ENCODE assay signal across 8 cellular contexts in genomic region chr12:14403293-14403692, GRCh38. TPM values are rescaled to one million over a fixed set of nuclear protein-coding genes. Genes with fewer than 3 reads are reported as not detected.
A peak's percentile ranks its signal among the peaks of the same experiment; 100 is the strongest.
DNase-seq lines count a peak whose midpoint lies in the region; ATAC-seq and TF ChIP-seq lines count a peak whose summit lies in the region.

No MANE protein-coding gene starts in this region.

- H3K36me3 ChIP-seq in SK-N-SH (replicated peaks in 1 of 2; ENCODE audit: control insufficient read depth in 1 of 2, insufficient read depth in 2 of 2, low read length in 1 of 2) (peaks cover 0 to 17% of the 10 kb centered on the region in 2 experiments), iPS-20b (ENCODE audit: insufficient read depth, low read depth, low read length) (no peaks in the 10 kb centered on the region), tibial artery (no peaks in the 10 kb centered on the region)

- TF ChIP-seq RAD21 in SK-N-SH (IDR thresholded peaks at IDR 0.05; ENCODE audit: low read length) = no peak

- ATAC-seq in GM19035 (IDR thresholded peaks at IDR 0.05; ENCODE audit: unreplicated experiment) = no peak
- ATAC-seq in GM18861 (IDR thresholded peaks at IDR 0.05; ENCODE audit: unreplicated experiment) = no peak

- 8% methylated on average over 1 of the region's 1 CpG for WGBS in SK-N-SH (ENCODE audit: low lambda C conversion rate)

- intact Hi-C loops in tibial artery (cut with DNase I; ENCODE audit: low total_unique reads) = no loop called here

- no peaks in the 10 kb centered on the region for H3K9me3 Mint-ChIP-seq in activated naive CD4-positive, alpha-beta T cell treated with anti-CD3 and anti-CD28 coated beads, Interleukin-2, amount 50 U/mL, for 24 hours

- CTCF ChIA-PET in SK-N-SH (lab: Yijun Ruan, JAX) = interaction anchor here (1.8 kb wide), 1 partner anchor 13 kb away, joined by 4 read pairs; no protein-coding TSS in a partner anchor

- H3K27me3 ChIP-seq in SK-N-SH (ENCODE audit: insufficient read depth) (no peaks in the 10 kb centered on the region), iPS-20b (ENCODE audit: insufficient read depth, low read length) (no peaks in the 10 kb centered on the region), tibial artery (no peaks in the 10 kb centered on the region)

- DNase-seq in activated naive CD4-positive, alpha-beta T cell treated with Interleukin-2 at 50 U/mL for 16 hours = no peak
- DNase-seq in SK-N-SH (no peak), tibial artery (no peak)
- DNase-seq in stimulated activated CD4-positive, alpha-beta T cell treated with anti-CD3 and anti-CD28 coated beads, Interleukin-12 subunit alpha, Interleukin-12 subunit beta, amount 100 ng/mL, for 4 hours = no peak

- peak overlapping the region; percentile 91 for H3K27ac Mint-ChIP-seq in activated naive CD4-positive, alpha-beta T cell treated with anti-CD3 and anti-CD28 coated beads, Interleukin-2, amount 50 U/mL, for 24 hours

- TF ChIP-seq CTCF in SK-N-SH (IDR thresholded peaks at IDR 0.05) (no peak), tibial artery (IDR thresholded peaks at IDR 0.05) (no peak)

- H3K9me2 ChIP-seq in SK-N-SH = no peaks in the 10 kb centered on the region

- H3K27me3 Mint-ChIP-seq in activated naive CD4-positive, alpha-beta T cell treated with anti-CD3 and anti-CD28 coated beads, Interleukin-2, amount 50 U/mL, for 24 hours = no peaks in the 10 kb centered on the region

- H4K20me1 ChIP-seq in SK-N-SH (ENCODE audit: insufficient read depth) = no peaks in the 10 kb centered on the region

- peaks cover 84% of the 10 kb centered on the region for H3K4me1 Mint-ChIP-seq in activated naive CD4-positive, alpha-beta T cell treated with anti-CD3 and anti-CD28 coated beads, Interleukin-2, amount 50 U/mL, for 24 hours

- H3K27ac ChIP-seq in SK-N-SH (ENCODE audit: low read depth in 2 of 2, low read length in 1 of 2) = peak overlapping the region; percentile 43 to 79
- H3K27ac ChIP-seq in iPS-20b (ENCODE audit: low read length) = no peak overlapping the region
- H3K27ac ChIP-seq in tibial artery = peak overlapping the region; percentile 19 to 49

- H3K4me1 ChIP-seq in SK-N-SH (ENCODE audit: control insufficient read depth in 1 of 2, insufficient read depth in 2 of 2, low read depth in 1 of 2, low read length in 1 of 2) (peaks cover 10 to 15% of the 10 kb centered on the region in 2 experiments; a peak in 2 of 4 replicates), iPS-20b (ENCODE audit: insufficient read depth, low read length) (peaks cover 30% of the 10 kb centered on the region; the same call in 1 of the 2 replicates), tibial artery (peaks cover 0 to 36% (median 10%) of the 10 kb centered on the region in 4 donors)

- POLR2A ChIA-PET in SK-N-SH (lab: Yijun Ruan, JAX) = no interaction called here

- H3K4me3 Mint-ChIP-seq in activated naive CD4-positive, alpha-beta T cell treated with anti-CD3 and anti-CD28 coated beads, Interleukin-2, amount 50 U/mL, for 24 hours = peak overlapping the region; percentile 68

- H2AFZ ChIP-seq in SK-N-SH (ENCODE audit: low read depth) = no peak overlapping the region

- H3K9me3 ChIP-seq in SK-N-SH (peaks cover 24% of the 10 kb centered on the region), iPS-20b (ENCODE audit: insufficient read depth, low read depth, low read length) (no peaks in the 10 kb centered on the region), tibial artery (peaks cover 4 to 22% (median 11%) of the 10 kb centered on the region in 3 donors)

- H3K4me3 ChIP-seq in SK-N-SH (ENCODE audit: low read depth in 2 of 2, low read length in 1 of 2) (no peak overlapping the region), iPS-20b (ENCODE audit: low read length) (0 out of 2 replicates have a peak overlapping the region, but pooled peaks have one; percentile 1), tibial artery (no peak overlapping the region)

- no peak for TF ChIP-seq EP300 in SK-N-SH (IDR thresholded peaks at IDR 0.05; ENCODE audit: borderline replicate concordance in 1 of 2, low read depth in 1 of 2, low read length in 1 of 2)

- peaks cover 13% of the 10 kb centered on the region for H3K36me3 Mint-ChIP-seq in activated naive CD4-positive, alpha-beta T cell treated with anti-CD3 and anti-CD28 coated beads, Interleukin-2, amount 50 U/mL, for 24 hours

- peaks cover 87% of the 10 kb centered on the region for H3K79me2 ChIP-seq in SK-N-SH (ENCODE audit: insufficient read depth)

- peaks cover 10% of the 10 kb centered on the region for H3F3A ChIP-seq in SK-N-SH (replicated peaks; ENCODE audit: insufficient read depth)

- H3K9ac ChIP-seq in SK-N-SH (peak overlapping the region; percentile 3; the same call in 1 of the 2 replicates), iPS-20b (ENCODE audit: low read depth, low read length) (no peak overlapping the region)

- 0 out of 2 replicates have a peak overlapping the region, but pooled peaks have one; percentile 32 for H3K4me2 ChIP-seq in SK-N-SH

TF ChIP-seq in SK-N-SH, 30 proteins besides CTCF, POLR2A, EP300 and RAD21 (continues in another document):
- TF ChIP-seq JUND (IDR thresholded peaks at IDR 0.05) = no peak
- no peak for TF ChIP-seq REST (IDR thresholded peaks at IDR 0.05; ENCODE audit: low read depth, low read length)
- no peak for TF ChIP-seq GABPA (IDR thresholded peaks at IDR 0.05; ENCODE audit: low read depth)
- TF ChIP-seq RFX5 (IDR thresholded peaks at IDR 0.05; ENCODE audit: low read length) = no peak
- TF ChIP-seq PBX3 (IDR thresholded peaks at IDR 0.05) = no peak
- TF ChIP-seq MAX (IDR thresholded peaks at IDR 0.05; ENCODE audit: low read depth) = no peak
- TF ChIP-seq SMC3 (IDR thresholded peaks at IDR 0.05; ENCODE audit: low read depth, low read length) = no peak
- TF ChIP-seq ZBTB33 (IDR thresholded peaks at IDR 0.05; ENCODE audit: borderline replicate concordance, low read depth) = no peak
- no peak for TF ChIP-seq FOXM1 (IDR thresholded peaks at IDR 0.05; ENCODE audit: low read depth)
- TF ChIP-seq POLR2AphosphoS5 (IDR thresholded peaks at IDR 0.05; ENCODE audit: low read depth, low read length) = no peak
- TF ChIP-seq GATA2 (CRISPR knock-in tag; IDR thresholded peaks at IDR 0.05) = no peak
- TF ChIP-seq RXRA (IDR thresholded peaks at IDR 0.05; ENCODE audit: borderline replicate concordance, low read depth) = no peak
- no peak for TF ChIP-seq CHD2 (IDR thresholded peaks at IDR 0.05; ENCODE audit: low read length, partially characterized antibody)
- no peak for TF ChIP-seq FOXJ3 (CRISPR knock-in tag; IDR thresholded peaks at IDR 0.05)

RNA-seq across cellular contexts. Expression of gene ATF7IP, which starts 37.8 kb away (rescaled TPM):
- polyA plus RNA-seq in SK-N-SH (2012; rRNA removed) = 2.8 and 3.4 TPM in 2 replicates
- 3.1 and 3.9 TPM in 2 replicates for polyA plus RNA-seq in SK-N-SH (2012; cell fraction: cytosol; rRNA removed)
- 3.8 and 5.2 TPM in 2 replicates for polyA plus RNA-seq in SK-N-SH (2012; cell fraction: nucleus; rRNA removed)
